ENCODE assay signal across 8 cellular contexts in genomic region chr3:195259564-195260285, GRCh38. TPM values are rescaled to one million over a fixed set of nuclear protein-coding genes. Genes with fewer than 3 reads are reported as not detected.
A peak's percentile ranks its signal among the peaks of the same experiment; 100 is the strongest.
DNase-seq lines count a peak whose midpoint lies in the region; ATAC-seq, FAIRE-seq and TF ChIP-seq lines count a peak whose summit lies in the region.

No MANE protein-coding gene starts in this region.

- peak in 4 of 6 experiments; percentile 21 to 100 (median 92) for TF ChIP-seq CTCF in adrenal gland (IDR thresholded peaks at IDR 0.05)

- H3K27me3 ChIP-seq in adrenal gland: no peaks in the 10 kb centered on the region

- H3K9me3 ChIP-seq in adrenal gland (replicated peaks in 1 of 3): no peaks in the 10 kb centered on the region

- FAIRE-seq in GM12891 (lab: Jason Lieb, UNC) (peak; percentile 86), urothelium cell line (lab: Jason Lieb, UNC) (no peak)

- no peaks in the 10 kb centered on the region for H3K36me3 ChIP-seq in adrenal gland (replicated peaks in 1 of 2)

- DNase-seq in GM12891 (ENCODE audit: insufficient read length, low spot score) (peak; percentile 97), NCI-H1105 treated with DMSO at 0.1 percent for 48 hours (lab: John Stamatoyannopoulos, UW) (peak; percentile 92), T follicular helper cell (ENCODE audit: low read depth) (peak; percentile 79), adrenal gland (peak; percentile 84 to 95 (median 89)), left ventricle myocardium superior (peak; percentile 93), pulmonary artery endothelial cell (ENCODE audit: low read depth, low spot score) (peak; percentile 92), urothelium cell line (ENCODE audit: low spot score) (peak; percentile 91)

- ATAC-seq in HG02678 (IDR thresholded peaks at IDR 0.05; ENCODE audit: unreplicated experiment) (peak; percentile 79), left ventricle myocardium superior (peak; percentile 84)

- intact Hi-C loops in adrenal gland (cut with DNase I) (loop anchor here (2.0 to 10.0 kb wide), 3 partner anchors 145 to 583 kb away; no protein-coding TSS in a partner anchor), left ventricle myocardium superior (cut with micrococcal nuclease) (loop anchor here (5.0 to 10.0 kb wide), 2 partner anchors 125 to 577 kb away; no protein-coding TSS in a partner anchor)

- TF ChIP-seq POLR2A in GM12891 (IDR thresholded peaks at IDR 0.05; ENCODE audit: low read depth, low read length) (peak; percentile 59), adrenal gland (IDR thresholded peaks at IDR 0.05) (peak; percentile 31 to 66)

- H3K4me3 ChIP-seq in adrenal gland: peak overlapping the region in 3 of 4 donors; percentile 23 to 76 (median 71)

- H3K4me1 ChIP-seq in adrenal gland (replicated peaks in 1 of 2): peaks cover 9 to 24% of the 10 kb centered on the region in 2 donors

- peak overlapping the region; percentile 52 to 93 (median 66) for H3K27ac ChIP-seq in adrenal gland

- WGBS in adrenal gland, 4 donors: 1% methylated on average over 75 to 79 of the region's 79 CpGs; no CpG with 5 or more reads in 2 of the 4 donors

TF ChIP-seq in GM12891, 5 proteins besides CTCF, POLR2A, EP300 and RAD21:
- TF ChIP-seq PAX5 (IDR thresholded peaks at IDR 0.05; ENCODE audit: insufficient read depth, low read length, severe bottlenecking): peak; percentile 12
- TF ChIP-seq POU2F2 (IDR thresholded peaks at IDR 0.05; ENCODE audit: low read depth, low read length): peak; percentile 33; the same call in 1 of the 2 replicates
- TF ChIP-seq SPI1 (IDR thresholded peaks at IDR 0.05; ENCODE audit: low read depth, low read length): no peak; the same call in 1 of the 2 replicates
- TF ChIP-seq POLR2AphosphoS5 (IDR thresholded peaks at IDR 0.05; ENCODE audit: low read depth, low read length): peak; percentile 45
- peak; percentile 52; the same call in 1 of the 2 replicates for TF ChIP-seq TAF1 (IDR thresholded peaks at IDR 0.05; ENCODE audit: low read depth, low read length)

RNA-seq across cellular contexts. Expression of gene XXYLT1, which starts 11.2 kb away (rescaled TPM):
- polyA plus RNA-seq in GM12891 (2012; ENCODE audit: low read depth, missing spikeins): 4.0 TPM
- total RNA-seq in adrenal gland (10 to 100 TPM in 4 of 8 donors, 1 to 10 TPM in 4; 8.2 to 13.9 (median 9.8) TPM), left ventricle myocardium superior (2.1 TPM), pulmonary artery endothelial cell (40.7 and 42.1 TPM in 2 replicates)
- 1 to 10 TPM; 6.2 to 7.6 (median 7.4) TPM for polyA plus RNA-seq in adrenal gland

Comparison
In these comparisons a context has a peak if more than half of its experiments do, and no peak if none do; other contexts are left out.
1. Peak in every context shown above with its lines: DNase-seq, ATAC-seq, H3K4me3 ChIP-seq and H3K27ac ChIP-seq.